ENCODE assay signal across 10 cellular contexts in the genomic region with DNA sequence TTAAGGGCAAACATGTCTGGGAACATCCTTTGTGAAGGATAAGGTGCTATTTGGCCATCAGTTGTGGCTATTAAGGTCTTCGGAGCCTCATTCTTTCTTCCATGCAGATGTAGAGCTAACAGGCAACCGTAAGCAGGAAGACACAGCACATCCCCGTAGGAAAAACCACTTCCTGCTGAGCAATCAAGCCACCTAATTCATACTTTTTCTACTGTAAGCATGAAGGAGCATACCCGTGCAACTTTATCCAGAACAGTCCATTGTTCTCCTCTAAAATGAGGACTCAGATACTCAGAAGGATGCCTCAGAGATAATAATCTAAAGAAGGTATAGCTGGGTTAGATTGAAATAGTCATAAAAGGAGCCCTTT.
DNase-seq lines count a peak whose midpoint lies in the region; ATAC-seq, FAIRE-seq and TF ChIP-seq lines count a peak whose summit lies in the region.
"Had no signal": no experiment of that assay in that cellular context is flagged by ENCODE, and none has a peak within 500 bp of the region (broad histone marks: within the 10 kb centered on the region; RNA-seq: fewer than 3 reads in every experiment).

No MANE protein-coding gene starts in this region.

- DNase-seq in ascending aorta (ENCODE audit: low spot score in 2 of 2) = no peak
- DNase-seq in kidney = no peak
- DNase-seq in thyroid gland = no peak
- no peak for DNase-seq in KG1 (lab: John Stamatoyannopoulos, UW)
- no peak for DNase-seq in activated naive CD4-positive, alpha-beta T cell treated with Interleukin-2 at 50 U/mL for 16 hours
- no peak for DNase-seq in activated CD4-positive, alpha-beta T cell treated with anti-CD3 and anti-CD28 coated beads for 1 hour
- DNase-seq: effector CD8-positive, alpha-beta T cell had no signal

- H3K27me3 ChIP-seq in HUES48 (ENCODE audit: control insufficient read depth, insufficient read depth, low read length) (no peaks in the 10 kb centered on the region), ascending aorta (no peaks in the 10 kb centered on the region), thyroid gland (no peaks in the 10 kb centered on the region)

- ATAC-seq in GM18519 (IDR thresholded peaks at IDR 0.05; ENCODE audit: low FRiP score, unreplicated experiment) = no peak
- ATAC-seq: left lobe of liver had no signal

- peaks cover 26% of the 10 kb centered on the region for H3K4me1 ChIP-seq in HUES48 (ENCODE audit: control insufficient read depth, insufficient read depth, low read length)
- peaks cover 12 to 22% of the 10 kb centered on the region in 2 donors for H3K4me1 ChIP-seq in ascending aorta
- H3K4me1 ChIP-seq in kidney (ENCODE audit: control insufficient read depth in 1 of 2, insufficient read depth in 1 of 2, low read depth in 1 of 2, low read length in 2 of 2) = peaks cover 11 to 13% of the 10 kb centered on the region in 2 donors
- H3K4me1 ChIP-seq in thyroid gland = peaks cover 37 to 46% of the 10 kb centered on the region in 2 donors

- no peak overlapping the region for H3K4me3 ChIP-seq in HUES48 (ENCODE audit: low read depth, low read length)
- no peak overlapping the region for H3K4me3 ChIP-seq in ascending aorta
- H3K4me3 ChIP-seq in kidney (ENCODE audit: low read length in 2 of 2) = no peak overlapping the region
- H3K4me3 ChIP-seq in thyroid gland (replicated peaks in 1 of 3) = no peak overlapping the region

- FAIRE-seq in kidney (lab: Jason Lieb, UNC) = no peak

- whole genome bisulfite sequencing in thyroid gland, 2 donors = 48 to 60% methylated on average over 4 of the region's 4 CpGs

- TF ChIP-seq CTCF in ascending aorta (IDR thresholded peaks at IDR 0.05) (no peak), kidney (IDR thresholded peaks at IDR 0.05; ENCODE audit: borderline replicate concordance, extremely low read depth, insufficient read depth) (no peak), thyroid gland (IDR thresholded peaks at IDR 0.05) (no peak)

- intact Hi-C loops in ascending aorta (cut with DNase I) (loop anchor here (2.0 kb wide), 1 partner anchor 18 kb away; no protein-coding TSS in a partner anchor), kidney (cut with DNase I) (no loop called here), thyroid gland (cut with DNase I) (no loop called here)

- H3K9ac ChIP-seq in HUES48 (ENCODE audit: low read depth, low read length) (no peak overlapping the region), kidney (ENCODE audit: low read length in 2 of 2) (no peak overlapping the region)

- H3K27ac ChIP-seq in HUES48 (ENCODE audit: low read depth, low read length) (peak overlapping the region; percentile 83), ascending aorta (peak overlapping the region; percentile 62 to 84), kidney (ENCODE audit: low read depth in 2 of 2, low read length in 2 of 2) (peak overlapping the region; percentile 27 to 66), thyroid gland (peak overlapping the region in 2 of 3 donors; percentile 63 to 77)

- no peaks in the 10 kb centered on the region for H3K36me3 ChIP-seq in HUES48 (ENCODE audit: control insufficient read depth, insufficient read depth, low read length)
- H3K36me3 ChIP-seq in ascending aorta = no peaks in the 10 kb centered on the region
- H3K36me3 ChIP-seq in kidney (ENCODE audit: control insufficient read depth in 1 of 2, insufficient read depth in 2 of 2, low read length in 2 of 2) = peaks cover 0 to 2% of the 10 kb centered on the region in 2 donors
- no peaks in the 10 kb centered on the region for H3K36me3 ChIP-seq in thyroid gland

- no peak for TF ChIP-seq POLR2A in thyroid gland (IDR thresholded peaks at IDR 0.05)

- H3K9me3 ChIP-seq in HUES48 (ENCODE audit: control insufficient read depth, insufficient read depth, low read length) (no peaks in the 10 kb centered on the region), ascending aorta (no peaks in the 10 kb centered on the region), kidney (ENCODE audit: control insufficient read depth in 1 of 2, low read length in 2 of 2) (no peaks in the 10 kb centered on the region), thyroid gland (no peaks in the 10 kb centered on the region)
